In the genomic region with DNA sequence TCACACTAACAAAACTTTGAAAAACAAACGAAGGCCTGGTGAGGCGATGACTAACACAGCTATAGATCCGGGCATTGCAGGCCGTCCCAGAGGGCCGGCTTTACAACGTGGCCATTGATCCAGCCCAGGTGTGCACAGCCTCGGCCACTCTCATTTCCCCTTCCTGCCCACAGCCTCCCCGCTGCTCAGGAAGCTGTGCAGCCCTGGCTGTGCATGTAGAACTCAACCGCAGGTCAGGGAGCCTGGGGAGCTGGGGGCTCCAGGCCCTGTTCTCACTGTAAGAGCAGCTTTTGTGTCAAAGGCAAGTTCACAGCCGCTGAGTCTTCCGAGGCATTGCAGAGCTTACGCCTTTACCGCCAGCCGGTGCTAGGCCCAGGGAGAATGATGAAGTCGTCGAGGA, we compare ENCODE assay signal across 8 cellular contexts.
DNase-seq lines count a peak whose midpoint lies in the region; ATAC-seq, FAIRE-seq and TF ChIP-seq lines count a peak whose summit lies in the region.

No MANE protein-coding gene starts in this region.

- peak overlapping the region; percentile 6; the same call in 1 of the 2 replicates for H2BK12ac ChIP-seq in H1 (ENCODE audit: low read depth, low read length)

- H2BK120ac ChIP-seq in H1 (replicated peaks; ENCODE audit: low read depth, low read length), result no peak overlapping the region

- no peaks in the 10 kb centered on the region for H4K20me1 ChIP-seq in H1 (replicated peaks in 1 of 2; ENCODE audit: control insufficient read depth in 1 of 2, insufficient read depth in 2 of 2, low read length in 2 of 2)
- no peaks in the 10 kb centered on the region for H4K20me1 ChIP-seq in smooth muscle cell (ENCODE audit: low read depth)

- no peak overlapping the region for H2BK20ac ChIP-seq in H1 (ENCODE audit: low read length)

- peak; percentile 80 for ATAC-seq in GM18520 (IDR thresholded peaks at IDR 0.05; ENCODE audit: unreplicated experiment)
- ATAC-seq in HG02610 (IDR thresholded peaks at IDR 0.05; ENCODE audit: unreplicated experiment), result peak; percentile 91
- ATAC-seq in psoas muscle, result no peak

- H3K36me3 ChIP-seq in H1 (ENCODE audit: control insufficient read depth in 2 of 4, insufficient read depth in 4 of 4, low read length in 3 of 4) (no peaks in the 10 kb centered on the region), psoas muscle (ENCODE audit: insufficient read depth in 1 of 2, low read depth in 1 of 2) (no peaks in the 10 kb centered on the region), smooth muscle cell (ENCODE audit: low read depth) (no peaks in the 10 kb centered on the region)

- no peak overlapping the region for H4K8ac ChIP-seq in H1 (ENCODE audit: extremely low read depth, insufficient read depth, low read length)

- H3K27me3 ChIP-seq in H1 (replicated peaks in 1 of 4; ENCODE audit: control insufficient read depth in 3 of 4, extremely low read depth in 1 of 4, insufficient read depth in 3 of 4, low read length in 3 of 4) (no peaks in the 10 kb centered on the region), psoas muscle (ENCODE audit: insufficient read depth in 3 of 3, low read length in 2 of 3) (no peaks in the 10 kb centered on the region), smooth muscle cell (ENCODE audit: low read depth) (peaks cover 9% of the 10 kb centered on the region)

- no peak overlapping the region for H4K91ac ChIP-seq in H1 (replicated peaks; ENCODE audit: insufficient read length, low read length)

- H3K14ac ChIP-seq in H1 (ENCODE audit: insufficient read length), result no peak overlapping the region

- no peak overlapping the region for H3K23ac ChIP-seq in H1 (ENCODE audit: insufficient read length)

- H3K4me2 ChIP-seq in H1 (ENCODE audit: insufficient read depth in 1 of 2, low read depth in 2 of 2, low read length in 2 of 2) (0 out of 4 replicates have a peak overlapping the region, but pooled peaks of 1 of the 2 experiments have one; percentile 19), smooth muscle cell (no peak overlapping the region)

- H3K9ac ChIP-seq in H1 (replicated peaks in 1 of 4; ENCODE audit: extremely low read depth in 1 of 4, low read depth in 3 of 4, low read length in 3 of 4) (no peak overlapping the region), smooth muscle cell (ENCODE audit: low read depth) (no peak overlapping the region)

- no peak overlapping the region for H2BK5ac ChIP-seq in H1 (ENCODE audit: low read depth, low read length)

- no peak for FAIRE-seq in H1 (lab: Jason Lieb, UNC)

- no peak for TF ChIP-seq POLR2A in H1 (IDR thresholded peaks at IDR 0.05; ENCODE audit: control extremely low read depth in 1 of 2, low read depth in 2 of 2, low read length in 2 of 2)

- TF ChIP-seq RAD21 in H1 (IDR thresholded peaks at IDR 0.05 in 1 of 2, conservative IDR thresholded peaks at IDR 0.05 in 1 of 2; ENCODE audit: low read depth in 2 of 2, low read length in 2 of 2), result no peak

- H3K56ac ChIP-seq in H1 (replicated peaks; ENCODE audit: insufficient read length, low read depth, low read length), result no peak overlapping the region

- POLR2A ChIA-PET in H1 (lab: Charles Lee; ENCODE audit: partially characterized antibody), result no interaction called here

- 72% methylated on average over 16 of the region's 16 CpGs; no CpG with 5 or more reads in 1 of the 2 experiments for WGBS in H1 (ENCODE audit: extremely low coverage in 1 of 2, insufficient coverage in 1 of 2, insufficient read length in 1 of 2, insufficient replicate concordance in 2 of 2, low coverage in 1 of 2, low lambda C conversion rate in 2 of 2, missing lambda C conversion rate in 1 of 2), 2 experiments
- WGBS in psoas muscle, 3 donors, result 67 to 71% (median 70%) methylated on average over 16 of the region's 16 CpGs
- WGBS in smooth muscle cell (ENCODE audit: low lambda C conversion rate), result 73% methylated on average over 16 of the region's 16 CpGs

- no peak overlapping the region for H3K4me3 ChIP-seq in H1 (ENCODE audit: extremely low read depth in 1 of 4, insufficient read depth in 2 of 4, low read depth in 3 of 4, low read length in 4 of 4)
- no peak overlapping the region for H3K4me3 ChIP-seq in psoas muscle
- H3K4me3 ChIP-seq in smooth muscle cell, result no peak overlapping the region

- H3K27ac ChIP-seq in H1 (ENCODE audit: low read depth, low read length), result no peak overlapping the region
- H3K27ac ChIP-seq in psoas muscle, result no peak overlapping the region
- H3K27ac ChIP-seq in smooth muscle cell (ENCODE audit: low read depth), result no peak overlapping the region

- TF ChIP-seq EP300 in H1 (IDR thresholded peaks at IDR 0.05; ENCODE audit: borderline replicate concordance in 1 of 2, low read depth in 2 of 2, low read length in 2 of 2), result no peak

- H3K79me1 ChIP-seq in H1 (ENCODE audit: low read depth, low read length), result no peaks in the 10 kb centered on the region

- H3K9me3 ChIP-seq in H1 (ENCODE audit: insufficient read depth in 2 of 2, low read depth in 1 of 2, low read length in 1 of 2) (no peaks in the 10 kb centered on the region), psoas muscle (no peaks in the 10 kb centered on the region), smooth muscle cell (replicated peaks; ENCODE audit: low read depth) (no peaks in the 10 kb centered on the region)

- DNase-seq in MV-4-11 (lab: John Stamatoyannopoulos, UW), result peak; percentile 93
- no peak for DNase-seq in H1 (ENCODE audit: low read depth in 1 of 2, low spot score in 2 of 2)
- DNase-seq in NCI-H2107 (lab: John Stamatoyannopoulos, UW), result no peak
- DNase-seq in psoas muscle, result no peak
- no peak for DNase-seq in smooth muscle cell (lab: John Stamatoyannopoulos, UW; ENCODE audit: unreplicated experiment)
- DNase-seq in NCI-H748 (lab: John Stamatoyannopoulos, UW; ENCODE audit: unreplicated experiment), result no peak

- TF ChIP-seq CTCF in H1 (IDR thresholded peaks at IDR 0.05; ENCODE audit: control extremely low read depth in 1 of 3, insufficient read depth in 1 of 3, low read depth in 1 of 3, low read length in 3 of 3) (no peak), psoas muscle (IDR thresholded peaks at IDR 0.05) (no peak), smooth muscle cell (IDR thresholded peaks at IDR 0.05; ENCODE audit: borderline replicate concordance, insufficient read depth, poor library complexity, severe bottlenecking) (no peak)

- H2AK5ac ChIP-seq in H1 (ENCODE audit: low read depth, low read length), result no peak overlapping the region

- no peaks in the 10 kb centered on the region for H3F3A ChIP-seq in smooth muscle cell (ENCODE audit: low read depth)

- no peak overlapping the region for H3K4ac ChIP-seq in H1 (replicated peaks; ENCODE audit: insufficient read length, low read depth, low read length)

- H3K79me2 ChIP-seq in H1 (ENCODE audit: control insufficient read depth in 1 of 2, insufficient read depth in 2 of 2, low read length in 2 of 2) (no peaks in the 10 kb centered on the region), smooth muscle cell (ENCODE audit: low read depth) (no peaks in the 10 kb centered on the region)

- peaks cover 0 to 9% (median 5%) of the 10 kb centered on the region in 4 experiments; a peak in 5 of 7 replicates for H3K4me1 ChIP-seq in H1 (replicated peaks in 1 of 4; ENCODE audit: control insufficient read depth in 3 of 4, insufficient read depth in 4 of 4, low read length in 3 of 4)
- peaks cover 3% of the 10 kb centered on the region for H3K4me1 ChIP-seq in psoas muscle
- no peaks in the 10 kb centered on the region for H3K4me1 ChIP-seq in smooth muscle cell (ENCODE audit: low read depth)

- H2BK15ac ChIP-seq in H1 (ENCODE audit: low read length), result no peak overlapping the region; the same call in 1 of the 2 replicates

- no peaks in the 10 kb centered on the region for H3K23me2 ChIP-seq in H1 (ENCODE audit: low read depth, low read length)

- H2AFZ ChIP-seq in H1 (ENCODE audit: low read length) (peak overlapping the region; percentile 81), smooth muscle cell (ENCODE audit: low read depth) (no peak overlapping the region)

- intact Hi-C loops in psoas muscle (cut with DNase I), result loop anchor here in 1 of 2 donors (5.0 kb wide), 1 partner anchor 53 kb away; no protein-coding TSS in a partner anchor

- CTCF ChIA-PET in H1 (lab: Charles Lee; ENCODE audit: partially characterized antibody), result interaction anchor here (0.6 to 3.9 kb wide), 8 partner anchors 11 to 392 kb away, joined by 3 to 19 read pairs (median 3); no protein-coding TSS in a partner anchor

- no peak overlapping the region for H4K5ac ChIP-seq in H1 (ENCODE audit: insufficient read length, low read depth, low read length)

- H3K18ac ChIP-seq in H1 (ENCODE audit: extremely low read depth, low read length), result no peak overlapping the region

TF ChIP-seq in H1, 55 proteins besides CTCF, POLR2A, EP300 and RAD21 (continues in another document):
- no peak for TF ChIP-seq BRCA1 (IDR thresholded peaks at IDR 0.05; ENCODE audit: low read depth, low read length)
- TF ChIP-seq, protein P1, sequence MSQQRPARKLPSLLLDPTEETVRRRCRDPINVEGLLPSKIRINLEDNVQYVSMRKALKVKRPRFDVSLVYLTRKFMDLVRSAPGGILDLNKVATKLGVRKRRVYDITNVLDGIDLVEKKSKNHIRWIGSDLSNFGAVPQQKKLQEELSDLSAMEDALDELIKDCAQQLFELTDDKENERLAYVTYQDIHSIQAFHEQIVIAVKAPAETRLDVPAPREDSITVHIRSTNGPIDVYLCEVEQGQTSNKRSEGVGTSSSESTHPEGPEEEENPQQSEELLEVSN (IDR thresholded peaks at IDR 0.05), result no peak
- no peak for TF ChIP-seq TAF1 (IDR thresholded peaks at IDR 0.05; ENCODE audit: low read depth, low read length)
- no peak for TF ChIP-seq HDAC6 (IDR thresholded peaks at IDR 0.05; ENCODE audit: low read depth, low read length)
- TF ChIP-seq FOSL1 (IDR thresholded peaks at IDR 0.05; ENCODE audit: insufficient read depth, low read depth, low read length), result no peak
- TF ChIP-seq, protein P2, sequence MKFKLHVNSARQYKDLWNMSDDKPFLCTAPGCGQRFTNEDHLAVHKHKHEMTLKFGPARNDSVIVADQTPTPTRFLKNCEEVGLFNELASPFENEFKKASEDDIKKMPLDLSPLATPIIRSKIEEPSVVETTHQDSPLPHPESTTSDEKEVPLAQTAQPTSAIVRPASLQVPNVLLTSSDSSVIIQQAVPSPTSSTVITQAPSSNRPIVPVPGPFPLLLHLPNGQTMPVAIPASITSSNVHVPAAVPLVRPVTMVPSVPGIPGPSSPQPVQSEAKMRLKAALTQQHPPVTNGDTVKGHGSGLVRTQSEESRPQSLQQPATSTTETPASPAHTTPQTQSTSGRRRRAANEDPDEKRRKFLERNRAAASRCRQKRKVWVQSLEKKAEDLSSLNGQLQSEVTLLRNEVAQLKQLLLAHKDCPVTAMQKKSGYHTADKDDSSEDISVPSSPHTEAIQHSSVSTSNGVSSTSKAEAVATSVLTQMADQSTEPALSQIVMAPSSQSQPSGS (IDR thresholded peaks at IDR 0.05; ENCODE audit: low read length), result no peak
- TF ChIP-seq HDAC2 (IDR thresholded peaks at IDR 0.05; ENCODE audit: borderline replicate concordance in 1 of 2, low read depth in 2 of 2, low read length in 2 of 2), result no peak
- no peak for TF ChIP-seq CHD1 (IDR thresholded peaks at IDR 0.05; ENCODE audit: low read depth, low read length)
- no peak for TF ChIP-seq CBX5 (IDR thresholded peaks at IDR 0.05; ENCODE audit: low read depth, low read length)
- TF ChIP-seq BCL11A (IDR thresholded peaks at IDR 0.05; ENCODE audit: low read depth in 2 of 2, low read length in 2 of 2), result no peak
- TF ChIP-seq SP4 (IDR thresholded peaks at IDR 0.05; ENCODE audit: low read length), result no peak
- no peak for TF ChIP-seq POU5F1 (IDR thresholded peaks at IDR 0.05; ENCODE audit: low read depth, low read length)

Comparison
In these comparisons a context has a peak if more than half of its experiments do, and no peak if none do; other contexts are left out.
1. ATAC-seq: peak in GM18520 (single experiment) and HG02610 (single experiment); none in psoas muscle (0 of 4).